8 cellular contexts compared by ENCODE assay signal in the genomic region with DNA sequence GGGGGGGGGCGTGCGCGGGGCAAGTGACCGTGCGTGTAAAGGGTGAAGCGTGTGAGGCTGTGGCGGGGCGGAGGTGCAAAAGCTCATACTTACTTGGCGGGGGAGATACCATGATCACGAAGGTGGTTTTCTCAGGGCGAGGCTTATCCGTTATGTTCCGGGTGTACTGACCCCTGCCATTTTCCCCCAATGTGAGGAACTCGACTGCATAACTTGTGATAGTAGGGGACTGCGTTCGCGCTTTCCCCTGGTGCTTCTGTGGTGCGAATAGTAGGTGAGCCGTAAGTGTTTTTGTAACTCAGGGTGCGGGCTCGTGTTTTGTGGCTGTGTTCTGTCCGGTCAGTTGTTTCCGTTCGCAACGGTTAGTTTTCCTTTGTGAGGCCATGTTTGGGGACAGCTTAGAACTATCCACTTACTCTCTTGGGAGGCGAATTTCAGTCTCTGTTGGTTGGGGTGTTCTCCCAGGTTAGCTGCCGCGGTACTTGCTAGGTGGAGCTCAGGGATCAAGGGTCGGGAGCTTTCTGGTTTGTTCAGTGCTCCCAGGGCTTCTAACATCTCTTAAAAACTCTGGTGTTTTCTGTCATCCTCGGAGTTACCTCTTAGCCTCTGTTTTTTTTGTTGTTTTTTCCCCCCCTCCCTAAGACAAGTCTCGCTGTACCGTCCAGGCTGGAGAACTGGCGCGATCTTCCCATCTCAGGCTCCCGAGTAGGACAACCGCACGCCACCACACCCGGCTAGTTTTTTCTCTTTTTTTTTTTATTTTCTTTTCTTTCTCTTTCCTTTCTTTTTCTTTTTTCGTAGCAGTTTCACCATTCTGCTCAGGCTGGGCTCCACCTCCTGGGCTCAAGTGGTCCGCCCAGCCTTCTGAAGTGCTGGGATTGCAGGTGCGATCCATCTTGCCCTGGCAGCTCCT. TPM values are rescaled to one million over a fixed set of nuclear protein-coding genes. Genes with fewer than 3 reads are reported as not detected.
DNase-seq lines count a peak whose midpoint lies in the region; ATAC-seq and TF ChIP-seq lines count a peak whose summit lies in the region.
"Not testable (repeated sequence)": the region's sequence is repeated elsewhere in the genome, so short reads cannot be mapped to it uniquely, and the experiment has no call there.

No MANE protein-coding gene starts in this region.

- POLR2A ChIA-PET in OCI-LY7 (lab: Charles Lee) = interaction anchor here (0.8 to 1.1 kb wide), 2 partner anchors 133 to 139 kb away, joined by 3 read pairs; no protein-coding TSS in a partner anchor

- peak; percentile 93 for TF ChIP-seq POLR2A in erythroblast (IDR thresholded peaks at IDR 0.05; ENCODE audit: low read length)

- peak overlapping the region; percentile 87 for H3K27ac ChIP-seq in OCI-LY7 (ENCODE audit: low read depth, low read length, poor library complexity, severe bottlenecking)

- H4K20me1 ChIP-seq in OCI-LY7 (ENCODE audit: insufficient read depth, low read length) = not testable (repeated sequence)

- not testable (repeated sequence) for H3K79me2 ChIP-seq in OCI-LY7 (ENCODE audit: insufficient read depth, low read depth, low read length)

- CTCF ChIA-PET in OCI-LY7 (lab: Charles Lee; ENCODE audit: unreplicated experiment) = not testable (repeated sequence)

- TSS peak; percentile 95 for BruUV-seq in OCI-LY7 (replicated peaks; lab: Mats Ljungman, UMichigan)

- TF ChIP-seq CTCF in OCI-LY7 (conservative IDR thresholded peaks at IDR 0.05; ENCODE audit: low read length) = not testable (repeated sequence)

- H2AFZ ChIP-seq in OCI-LY7 (ENCODE audit: low read length) = not testable (repeated sequence)

- H3K36me3 ChIP-seq in OCI-LY7 (ENCODE audit: insufficient read depth, low read length) = not testable (repeated sequence)

- H3K4me2 ChIP-seq in OCI-LY7 (ENCODE audit: low read length) = peak overlapping the region; percentile 86

- not testable (repeated sequence) for H3K9me3 ChIP-seq in OCI-LY7 (ENCODE audit: low read length)

- H3K4me3 ChIP-seq in OCI-LY7 (ENCODE audit: low read depth, low read length, poor library complexity, severe bottlenecking) = peak overlapping the region; percentile 74

- ATAC-seq in GM21528 (IDR thresholded peaks at IDR 0.05; ENCODE audit: low FRiP score, unreplicated experiment) = peak; percentile 91

- not testable (repeated sequence) for H3K9me2 ChIP-seq in OCI-LY7 (ENCODE audit: insufficient read depth, low read length)

- intact Hi-C loops in OCI-LY7 (cut with micrococcal nuclease; ENCODE audit: unreplicated experiment) = not testable (repeated sequence)

- H3K4me1 ChIP-seq in OCI-LY7 (ENCODE audit: insufficient read depth, low read length, poor library complexity, severe bottlenecking) = not testable (repeated sequence)

- DNase-seq in DMS 273 treated with DMSO at 0.1 percent for 48 hours (lab: John Stamatoyannopoulos, UW) (peak; percentile 97), HUDEP-2 (lab: John Stamatoyannopoulos, UW; ENCODE audit: unreplicated experiment in 76 of 76) (peak in 74 of 76 experiments; percentile 35 to 96 (median 88)), OCI-LY7 (ENCODE audit: low spot score) (peak; percentile 97), erythroblast (lab: John Stamatoyannopoulos, UW) (peak; percentile 62 to 73), middle frontal gyrus (ENCODE audit: extremely low spot score, low spot score) (peak; percentile 65)
- DNase-seq in activated T-cell treated with anti-CD3 and anti-CD28 coated beads, Interleukin-2, amount 50 U/mL, for 1 hour = peak; percentile 76
- peak; percentile 57 for DNase-seq in stimulated activated CD8-positive, alpha-beta memory T cell treated with anti-CD3 and anti-CD28 coated beads, Interleukin-12 subunit alpha, Interleukin-12 subunit beta, amount 100 ng/mL, for 4 hours (ENCODE audit: low read depth)

RNA-seq across cellular contexts. Expression of gene PPIAL4E, which starts 39.3 kb away (rescaled TPM):
- total RNA-seq in OCI-LY7 (2014; rRNA removed; shearing (Covaris generic)) = not detected in 2 replicates
- not detected in 2 replicates for total RNA-seq in OCI-LY7 (2022)

RNA-seq across cellular contexts. Expression of gene NBPF15, which starts 48.7 kb away (rescaled TPM):
- 45.9 and 55.3 TPM in 2 replicates for total RNA-seq in OCI-LY7 (2014; rRNA removed; shearing (Covaris generic))
- 91.5 and 92.1 TPM in 2 replicates for total RNA-seq in OCI-LY7 (2022)

Comparison
In these comparisons a context has a peak if more than half of its experiments do, and no peak if none do; other contexts are left out.
1. Peak in every context shown above with its lines: DNase-seq, ATAC-seq, H3K4me3 ChIP-seq and H3K27ac ChIP-seq.